In genomic region chr11:132072880-132073213, GRCh38 we compare ENCODE assay signal across 21 cellular contexts.
DNase-seq lines count a peak whose midpoint lies in the region; ATAC-seq, FAIRE-seq and TF ChIP-seq lines count a peak whose summit lies in the region.
"Had no signal": no experiment of that assay in that cellular context is flagged by ENCODE, and none has a peak within 500 bp of the region (broad histone marks: within the 10 kb centered on the region; RNA-seq: fewer than 3 reads in every experiment).

No MANE protein-coding gene starts in this region.

- H3K27me3 ChIP-seq in mammary epithelial cell (ENCODE audit: insufficient read depth, low read length) (no peaks in the 10 kb centered on the region), breast epithelium (no peaks in the 10 kb centered on the region), hepatocyte (no peaks in the 10 kb centered on the region)
- H3K27me3 ChIP-seq: right lobe of liver had no signal

- H3K9me3 ChIP-seq in mammary epithelial cell (replicated peaks; ENCODE audit: insufficient read depth, low read length) (no peaks in the 10 kb centered on the region), breast epithelium (no peaks in the 10 kb centered on the region), hepatocyte (ENCODE audit: low read depth) (no peaks in the 10 kb centered on the region)
- H3K9me3 ChIP-seq: right lobe of liver had no signal

- H3K4me1 ChIP-seq in mammary epithelial cell (ENCODE audit: insufficient read depth, low read length): peaks cover 55% of the 10 kb centered on the region
- no peaks in the 10 kb centered on the region for H3K4me1 ChIP-seq in breast epithelium
- peaks cover 5% of the 10 kb centered on the region for H3K4me1 ChIP-seq in hepatocyte (ENCODE audit: insufficient read depth)
- H3K4me1 ChIP-seq: right lobe of liver had no signal

- no peak for DNase-seq in mammary epithelial cell
- DNase-seq in breast epithelium (ENCODE audit: low spot score in 2 of 2): no peak
- peak; percentile 23 for DNase-seq in choroid plexus epithelial cell (ENCODE audit: low read depth)
- no peak for DNase-seq in hepatocyte (ENCODE audit: low spot score)
- no peak for DNase-seq in NCI-H2107 treated with DMSO at 0.1 percent for 48 hours (lab: John Stamatoyannopoulos, UW; ENCODE audit: unreplicated experiment)
- DNase-seq in HuH-7.5 (ENCODE audit: low spot score): no peak
- no peak for DNase-seq in HTR-8/SVneo (ENCODE audit: insufficient read length, low spot score)
- DNase-seq: activated CD8-positive, alpha-beta T cell treated with anti-CD3 and anti-CD28 coated beads, Interleukin-2, amount 10 ng/mL, durations not matched to agents 7 days and 5 days; GOT3; hypothalamus; NCI-H1417 treated with DMSO at 0.1 percent for 48 hours; NCI-H510A; right lobe of liver; stimulated activated naive CD8-positive, alpha-beta T cell treated with anti-CD3 and anti-CD28 coated beads, Interleukin-15, amount 100 ng/mL, for 72 hours; T1000 had no signal

- H3K79me2 ChIP-seq in mammary epithelial cell (ENCODE audit: insufficient read depth, low read length) (peaks cover 21% of the 10 kb centered on the region), hepatocyte (no peaks in the 10 kb centered on the region)

- H4K20me1 ChIP-seq in mammary epithelial cell (ENCODE audit: insufficient read depth, low read length) (no peaks in the 10 kb centered on the region), hepatocyte (ENCODE audit: insufficient read depth, poor library complexity, severe bottlenecking) (no peaks in the 10 kb centered on the region)

- ATAC-seq in GM18517 (IDR thresholded peaks at IDR 0.05; ENCODE audit: unreplicated experiment): no peak
- ATAC-seq: activated CD8-positive, alpha-beta T cell treated with anti-CD3 and anti-CD28 coated beads, Interleukin-2, amount 10 ng/mL, durations not matched to agents 7 days and 5 days; K562; left lobe of liver; stimulated activated naive CD8-positive, alpha-beta T cell treated with anti-CD3 and anti-CD28 coated beads, Interleukin-15, amount 100 ng/mL, for 72 hours had no signal

- no peaks in the 10 kb centered on the region for H3K9me2 ChIP-seq in hepatocyte (replicated peaks; ENCODE audit: insufficient read depth)

- H3K27ac ChIP-seq in mammary epithelial cell (ENCODE audit: insufficient read depth, low read depth, low read length) (peak overlapping the region; percentile 99), breast epithelium (no peak overlapping the region), hepatocyte (peak overlapping the region; percentile 54)
- H3K27ac ChIP-seq: 22Rv1 had no signal

- peak overlapping the region; percentile 47 for H3K4me2 ChIP-seq in mammary epithelial cell (ENCODE audit: insufficient read depth, low read depth, low read length)
- H3K4me2 ChIP-seq in hepatocyte: no peak overlapping the region

- dilution Hi-C loops in mammary epithelial cell (cut with HindIII; ENCODE audit: low sequenced_read_pairs): loop anchor here (5.0 kb wide), 1 partner anchor 96 kb away; no protein-coding TSS in a partner anchor

- intact Hi-C loops in mammary epithelial cell (cut with micrococcal nuclease) (loop anchor here (1.0 to 5.0 kb wide), 7 partner anchors 9 to 161 kb away; no protein-coding TSS in a partner anchor), breast epithelium (cut with DNase I; ENCODE audit: low total_unique reads) (no loop called here)

- TF ChIP-seq CTCF in mammary epithelial cell (conservative IDR thresholded peaks at IDR 0.05 in 1 of 2, IDR thresholded peaks at IDR 0.05 in 1 of 2; ENCODE audit: extremely low read depth in 1 of 2, insufficient read depth in 1 of 2, low read depth in 1 of 2, low read length in 2 of 2): no peak
- TF ChIP-seq CTCF in breast epithelium (IDR thresholded peaks at IDR 0.05): no peak
- TF ChIP-seq CTCF in choroid plexus epithelial cell (conservative IDR thresholded peaks at IDR 0.05; ENCODE audit: low read depth, low read length): no peak
- TF ChIP-seq CTCF in hepatocyte (IDR thresholded peaks at IDR 0.05; ENCODE audit: poor library complexity): no peak

- H3K9ac ChIP-seq in mammary epithelial cell (ENCODE audit: insufficient read depth, low read length): peak overlapping the region; percentile 85

- TF ChIP-seq POLR2A in breast epithelium (IDR thresholded peaks at IDR 0.05): no peak

- WGBS in mammary epithelial cell (ENCODE audit: low coverage, missing lambda C conversion rate): 40% methylated on average over 3 of the region's 3 CpGs
- 78% methylated on average over 3 of the region's 3 CpGs for WGBS in hepatocyte (ENCODE audit: low lambda C conversion rate, missing lambda C conversion rate)

- H2AFZ ChIP-seq in mammary epithelial cell (ENCODE audit: low read depth, low read length) (peak overlapping the region; percentile 54), hepatocyte (no peak overlapping the region)

- no peak for FAIRE-seq in HTR-8/SVneo (lab: Jason Lieb, UNC)
- FAIRE-seq: bronchial epithelial cell, GM18507, K562 had no signal

- in situ Hi-C loops in mammary epithelial cell (cut with MboI; ENCODE audit: low sequenced_read_pairs in 2 of 2): no loop called here

- CTCF ChIA-PET in mammary epithelial cell (lab: Charles Lee; ENCODE audit: low non-redundant PET): no interaction called here

- H3K36me3 ChIP-seq in mammary epithelial cell (ENCODE audit: insufficient read depth, low read length) (peaks cover 2% of the 10 kb centered on the region), breast epithelium (no peaks in the 10 kb centered on the region), hepatocyte (replicated peaks; ENCODE audit: insufficient read depth, low read depth) (no peaks in the 10 kb centered on the region)
- H3K36me3 ChIP-seq: right lobe of liver had no signal

- TSS peak; percentile 71 for BruUV-seq in mammary epithelial cell (replicated peaks; lab: Mats Ljungman, UMichigan)

- H3K4me3 ChIP-seq in mammary epithelial cell (replicated peaks in 1 of 3; ENCODE audit: insufficient read depth in 1 of 3, low read depth in 2 of 3, low read length in 3 of 3): no peak overlapping the region
- H3K4me3 ChIP-seq in breast epithelium: no peak overlapping the region
- no peak overlapping the region for H3K4me3 ChIP-seq in choroid plexus epithelial cell (ENCODE audit: low read depth, low read length)
- H3K4me3 ChIP-seq in hepatocyte: no peak overlapping the region
- H3K4me3 ChIP-seq: K562, right lobe of liver had no signal

Comparison
In these comparisons a context has a peak if more than half of its experiments do, and no peak if none do; other contexts are left out.
1. H3K27ac ChIP-seq: peak in mammary epithelial cell (single experiment) and hepatocyte (single experiment); none in breast epithelium (0 of 2).